ENCODE assay signal across 16 cellular contexts in genomic region chr2:47803770-47804169, GRCh38. TPM values are rescaled to one million over a fixed set of nuclear protein-coding genes. Genes with fewer than 3 reads are reported as not detected.
DNase-seq lines count a peak whose midpoint lies in the region; ATAC-seq and TF ChIP-seq lines count a peak whose summit lies in the region.
"Had no signal": no experiment of that assay in that cellular context is flagged by ENCODE, and none has a peak within 500 bp of the region (broad histone marks: within the 10 kb centered on the region; RNA-seq: fewer than 3 reads in every experiment).

No MANE protein-coding gene starts in this region.

- H3K27me3 ChIP-seq in cardiac muscle cell, result no peaks in the 10 kb centered on the region
- H3K27me3 ChIP-seq: BLaER1 had no signal

- no peak overlapping the region for H3K4me3 ChIP-seq in cardiac muscle cell
- H3K4me3 ChIP-seq: BLaER1 had no signal

- H3K27ac ChIP-seq in cardiac muscle cell, result peak overlapping the region; percentile 45
- H3K27ac ChIP-seq: BLaER1 had no signal

- no peak for ATAC-seq in Right ventricle myocardium superior (ENCODE audit: poor library complexity)

- H3K4me1 ChIP-seq in cardiac muscle cell (ENCODE audit: low read depth), result no peaks in the 10 kb centered on the region
- H3K4me1 ChIP-seq: BLaER1, Caco-2 had no signal

- CTCF ChIA-PET in activated CD4-positive, alpha-beta memory T cell treated with anti-CD3 and anti-CD28 coated beads for 36 hours (lab: Charles Lee), result no interaction called here
- CTCF ChIA-PET in activated CD4-positive, alpha-beta memory T cell treated with anti-CD3 and anti-CD28 coated beads, Interleukin-2, amount 10 ng/mL, durations not matched to agents 7 days and 5 days (lab: Charles Lee), result no interaction called here

- peak overlapping the region; percentile 21 for H3K27ac Mint-ChIP-seq in activated CD4-positive, alpha-beta memory T cell treated with anti-CD3 and anti-CD28 coated beads for 36 hours
- no peak overlapping the region for H3K27ac Mint-ChIP-seq in activated CD4-positive, alpha-beta memory T cell treated with anti-CD3 and anti-CD28 coated beads, Interleukin-2, amount 10 ng/mL, durations not matched to agents 7 days and 5 days
- H3K27ac Mint-ChIP-seq in endothelial cell (ENCODE audit: unreplicated experiment), result no peak overlapping the region

- peaks cover 90% of the 10 kb centered on the region for H3K36me3 Mint-ChIP-seq in activated CD4-positive, alpha-beta memory T cell treated with anti-CD3 and anti-CD28 coated beads for 36 hours
- H3K36me3 Mint-ChIP-seq in activated CD4-positive, alpha-beta memory T cell treated with anti-CD3 and anti-CD28 coated beads, Interleukin-2, amount 10 ng/mL, durations not matched to agents 7 days and 5 days (ENCODE audit: low read depth), result peaks cover 97% of the 10 kb centered on the region
- H3K36me3 Mint-ChIP-seq in endothelial cell (ENCODE audit: low read depth, unreplicated experiment), result peaks cover 64% of the 10 kb centered on the region

- intact Hi-C loops in activated CD4-positive, alpha-beta memory T cell treated with anti-CD3 and anti-CD28 coated beads for 36 hours (cut with micrococcal nuclease), result no loop called here
- intact Hi-C loops in Right ventricle myocardium superior (cut with DNase I), result no loop called here
- intact Hi-C loops in posterior vena cava (cut with DNase I), result no loop called here

- H3K36me3 ChIP-seq in cardiac muscle cell, result peaks cover 82% of the 10 kb centered on the region

- H3K9me3 ChIP-seq in cardiac muscle cell (ENCODE audit: low read depth), result no peaks in the 10 kb centered on the region

- no peak overlapping the region for H3K4me3 Mint-ChIP-seq in activated CD4-positive, alpha-beta memory T cell treated with anti-CD3 and anti-CD28 coated beads for 36 hours
- H3K4me3 Mint-ChIP-seq in activated CD4-positive, alpha-beta memory T cell treated with anti-CD3 and anti-CD28 coated beads, Interleukin-2, amount 10 ng/mL, durations not matched to agents 7 days and 5 days, result no peak overlapping the region
- H3K4me3 Mint-ChIP-seq in endothelial cell (ENCODE audit: unreplicated experiment), result peak overlapping the region; percentile 86
- H3K4me3 Mint-ChIP-seq: CD8-positive, alpha-beta memory T cell; H9 had no signal

- H3K4me1 Mint-ChIP-seq in activated CD4-positive, alpha-beta memory T cell treated with anti-CD3 and anti-CD28 coated beads for 36 hours (ENCODE audit: low read depth), result peaks cover 19% of the 10 kb centered on the region
- peaks cover 6% of the 10 kb centered on the region for H3K4me1 Mint-ChIP-seq in activated CD4-positive, alpha-beta memory T cell treated with anti-CD3 and anti-CD28 coated beads, Interleukin-2, amount 10 ng/mL, durations not matched to agents 7 days and 5 days
- H3K4me1 Mint-ChIP-seq in endothelial cell (ENCODE audit: unreplicated experiment), result peaks cover 10% of the 10 kb centered on the region
- H3K4me1 Mint-ChIP-seq: H9 had no signal

- H3K27me3 Mint-ChIP-seq in activated CD4-positive, alpha-beta memory T cell treated with anti-CD3 and anti-CD28 coated beads for 36 hours, result no peaks in the 10 kb centered on the region
- no peaks in the 10 kb centered on the region for H3K27me3 Mint-ChIP-seq in activated CD4-positive, alpha-beta memory T cell treated with anti-CD3 and anti-CD28 coated beads, Interleukin-2, amount 10 ng/mL, durations not matched to agents 7 days and 5 days
- no peaks in the 10 kb centered on the region for H3K27me3 Mint-ChIP-seq in endothelial cell (ENCODE audit: unreplicated experiment)
- H3K27me3 Mint-ChIP-seq: CD8-positive, alpha-beta memory T cell had no signal

- DNase-seq in activated CD4-positive, alpha-beta memory T cell treated with anti-CD3 and anti-CD28 coated beads for 36 hours, result no peak
- no peak for DNase-seq in activated CD4-positive, alpha-beta memory T cell treated with anti-CD3 and anti-CD28 coated beads, Interleukin-2, amount 10 ng/mL, durations not matched to agents 7 days and 5 days
- DNase-seq in cardiac muscle cell (ENCODE audit: low read depth in 1 of 2, low spot score in 1 of 2), result no peak
- no peak for DNase-seq in Right ventricle myocardium superior
- no peak for DNase-seq in endothelial cell (ENCODE audit: low spot score)
- DNase-seq in posterior vena cava (ENCODE audit: low spot score), result no peak
- no peak for DNase-seq in GM10266 (ENCODE audit: extremely low spot score)
- DNase-seq: 8988T; AML-193; Caco-2; CD8-positive, alpha-beta memory T cell; DND-41; GDM1; GOT3; H9 had no signal

- POLR2A ChIA-PET in activated CD4-positive, alpha-beta memory T cell treated with anti-CD3 and anti-CD28 coated beads for 36 hours (lab: Charles Lee), result interaction anchor here (0.9 to 1.9 kb wide), 2 partner anchors 14 to 20 kb away, joined by 3 to 9 read pairs; partner anchors contain the start of gene MSH6
- POLR2A ChIA-PET in activated CD4-positive, alpha-beta memory T cell treated with anti-CD3 and anti-CD28 coated beads, Interleukin-2, amount 10 ng/mL, durations not matched to agents 7 days and 5 days (lab: Charles Lee), result interaction anchor here (1.0 to 1.4 kb wide), 2 partner anchors 16 to 104 kb away, joined by 3 read pairs; no protein-coding TSS in a partner anchor

- TF ChIP-seq CTCF in cardiac muscle cell (IDR thresholded peaks at IDR 0.05; ENCODE audit: low read depth, low read length) (no peak), endothelial cell (IDR thresholded peaks at IDR 0.05; ENCODE audit: unreplicated experiment) (no peak), GM10266 (IDR thresholded peaks at IDR 0.05; ENCODE audit: control insufficient read depth, insufficient read depth, low read depth, missing control alignments) (no peak)

- peaks cover 9% of the 10 kb centered on the region for H3K9me3 Mint-ChIP-seq in activated CD4-positive, alpha-beta memory T cell treated with anti-CD3 and anti-CD28 coated beads for 36 hours
- peaks cover 6% of the 10 kb centered on the region for H3K9me3 Mint-ChIP-seq in activated CD4-positive, alpha-beta memory T cell treated with anti-CD3 and anti-CD28 coated beads, Interleukin-2, amount 10 ng/mL, durations not matched to agents 7 days and 5 days
- H3K9me3 Mint-ChIP-seq in endothelial cell (ENCODE audit: unreplicated experiment), result no peaks in the 10 kb centered on the region
- H3K9me3 Mint-ChIP-seq: H9 had no signal

RNA-seq across cellular contexts. Expression of gene MSH6, which starts 20.8 kb away (rescaled TPM):
- total RNA-seq in activated CD4-positive, alpha-beta memory T cell treated with anti-CD3 and anti-CD28 coated beads for 36 hours, result 100 to 1,000 TPM; 131 to 140 TPM
- total RNA-seq in activated CD4-positive, alpha-beta memory T cell treated with anti-CD3 and anti-CD28 coated beads, Interleukin-2, amount 10 ng/mL, durations not matched to agents 7 days and 5 days, result 10 to 100 TPM; 77.4 to 84.1 TPM
- total RNA-seq in cardiac muscle cell (80.7 and 84.0 TPM in 2 replicates), Right ventricle myocardium superior (25.0 TPM), endothelial cell (ENCODE audit: unreplicated experiment) (82.0 TPM), posterior vena cava (10 to 100 TPM; 30.8 to 36.3 TPM)
- 78.1 and 89.1 TPM in 2 replicates for polyA plus RNA-seq in cardiac muscle cell
